Comparison of ENCODE assay signal across 14 cellular contexts in genomic region chr20:62799459-62799858, GRCh38. TPM values are rescaled to one million over a fixed set of nuclear protein-coding genes. Genes with fewer than 3 reads are reported as not detected.
"Had no signal": no experiment of that assay in that cellular context is flagged by ENCODE, and none has a peak within 500 bp of the region (broad histone marks: within the 10 kb centered on the region; RNA-seq: fewer than 3 reads in every experiment).

No MANE protein-coding gene starts in this region.

- H3K4me3 ChIP-seq: colonic mucosa, esophagus squamous epithelium, hepatocyte, lung, transverse colon had no signal

- H3K4me3 Mint-ChIP-seq: activated naive CD4-positive, alpha-beta T cell treated with anti-CD3 and anti-CD28 coated beads for 36 hours; stimulated activated naive B cell treated with anti-CD40 and anti-IgM and Interleukin-4, amounts not matched to agents 10 μg/mL and 1 μg/mL and 100 μg/mL, for 72 hours had no signal

- ATAC-seq: activated CD4-positive, CD25-positive, alpha-beta regulatory T cell treated with anti-CD3 and anti-CD28 coated beads, Interleukin-2, amount 50 U/mL, for 24 hours; stimulated activated naive B cell treated with anti-CD40 and anti-IgM and Interleukin-4, amounts not matched to agents 10 μg/mL and 1 μg/mL and 100 μg/mL, for 72 hours had no signal

- H3K27me3 ChIP-seq: colonic mucosa, esophagus squamous epithelium, hepatocyte, transverse colon had no signal

- H3K9me3 Mint-ChIP-seq: activated naive CD4-positive, alpha-beta T cell treated with anti-CD3 and anti-CD28 coated beads for 36 hours; activated T-helper 2 cell treated with anti-CD3 and anti-CD28 coated beads, Interferon-gamma antibody, Interleukin-2, Interleukin-4, amounts not matched to agents 10 μg/mL and 5 μg/mL and 100 μg/mL, durations not matched to agents 14 hours and 24 hours and 36 hours; stimulated activated naive B cell treated with anti-CD40 and anti-IgM and Interleukin-4, amounts not matched to agents 10 μg/mL and 1 μg/mL and 100 μg/mL, for 72 hours had no signal

- DNase-seq: activated naive CD4-positive, alpha-beta T cell treated with anti-CD3 and anti-CD28 coated beads for 36 hours; colonic mucosa; esophagus squamous epithelium; islet precursor cell; posterior cingulate gyrus; retina; stimulated activated CD4-positive, alpha-beta T cell treated with anti-CD3 and anti-CD28 coated beads, Interleukin-2, amount 100 ng/mL, for 48 hours; stimulated activated naive B cell treated with anti-CD40 and anti-IgM and Interleukin-4, amounts not matched to agents 10 μg/mL and 1 μg/mL and 100 μg/mL, for 72 hours; T-helper 9 cell; transverse colon had no signal

- H3K36me3 ChIP-seq: colonic mucosa had no signal

- H3K27me3 Mint-ChIP-seq: stimulated activated naive B cell treated with anti-CD40 and anti-IgM and Interleukin-4, amounts not matched to agents 10 μg/mL and 1 μg/mL and 100 μg/mL, for 72 hours had no signal

- H3K27ac ChIP-seq: colonic mucosa, esophagus squamous epithelium, hepatocyte had no signal

- H3K9me3 ChIP-seq: colonic mucosa, esophagus squamous epithelium, transverse colon had no signal

- H3K27ac Mint-ChIP-seq: activated naive CD4-positive, alpha-beta T cell treated with anti-CD3 and anti-CD28 coated beads for 36 hours; activated T-helper 2 cell treated with anti-CD3 and anti-CD28 coated beads, Interferon-gamma antibody, Interleukin-2, Interleukin-4, amounts not matched to agents 10 μg/mL and 5 μg/mL and 100 μg/mL, durations not matched to agents 14 hours and 24 hours and 36 hours; stimulated activated naive B cell treated with anti-CD40 and anti-IgM and Interleukin-4, amounts not matched to agents 10 μg/mL and 1 μg/mL and 100 μg/mL, for 72 hours had no signal

RNA-seq across cellular contexts. Expression of gene COL9A3, which starts 17.4 kb away (rescaled TPM):
- total RNA-seq: activated naive CD4-positive, alpha-beta T cell treated with anti-CD3 and anti-CD28 coated beads for 36 hours had no signal
